Comparison of ENCODE assay signal across 18 cellular contexts in genomic region chr14:92529895-92530294, GRCh38. TPM values are rescaled to one million over a fixed set of nuclear protein-coding genes. Genes with fewer than 3 reads are reported as not detected.
DNase-seq lines count a peak whose midpoint lies in the region; ATAC-seq and TF ChIP-seq lines count a peak whose summit lies in the region.
"Had no signal": no experiment of that assay in that cellular context is flagged by ENCODE, and none has a peak within 500 bp of the region (broad histone marks: within the 10 kb centered on the region; RNA-seq: fewer than 3 reads in every experiment).

No MANE protein-coding gene starts in this region.

- H3K4me3 Mint-ChIP-seq in CD4-positive, alpha-beta T cell, result no peak overlapping the region
- H3K4me3 Mint-ChIP-seq in activated naive CD8-positive, alpha-beta T cell treated with anti-CD3 and anti-CD28 coated beads for 36 hours, result no peak overlapping the region
- H3K4me3 Mint-ChIP-seq in naive thymus-derived CD8-positive, alpha-beta T cell, result peak overlapping the region in 8 of 10 donors; percentile 2 to 66 (median 25)

- H3K36me3 Mint-ChIP-seq in CD4-positive, alpha-beta T cell (ENCODE audit: low read depth), result no peaks in the 10 kb centered on the region
- peaks cover 40% of the 10 kb centered on the region for H3K36me3 Mint-ChIP-seq in activated naive CD8-positive, alpha-beta T cell treated with anti-CD3 and anti-CD28 coated beads for 36 hours
- H3K36me3 Mint-ChIP-seq in naive thymus-derived CD8-positive, alpha-beta T cell, result no peaks in the 10 kb centered on the region

- no peaks in the 10 kb centered on the region for H3K36me3 ChIP-seq in KOPT-K1 (ENCODE audit: insufficient read depth, low read length)
- H3K36me3 ChIP-seq: gastrocnemius medialis, left lung, ovary, tibial artery had no signal

- TF ChIP-seq CTCF in CD4-positive, alpha-beta T cell (IDR thresholded peaks at IDR 0.05), result no peak

- no peak overlapping the region for H3K27ac ChIP-seq in CD4-positive, alpha-beta T cell (ENCODE audit: low read depth, low read length)
- peak overlapping the region; percentile 97 for H3K27ac ChIP-seq in KOPT-K1 (ENCODE audit: low read depth, low read length, poor library complexity, severe bottlenecking)
- H3K27ac ChIP-seq: gastrocnemius medialis, ovary, tibial artery, VCaP had no signal

- H3K27me3 ChIP-seq in CD4-positive, alpha-beta T cell (ENCODE audit: control insufficient read depth, insufficient read depth, low read length), result no peaks in the 10 kb centered on the region
- H3K27me3 ChIP-seq: gastrocnemius medialis, left lung, ovary, tibial artery had no signal

- peaks cover 38% of the 10 kb centered on the region for H3K4me1 Mint-ChIP-seq in CD4-positive, alpha-beta T cell (ENCODE audit: low read depth)
- peaks cover 75% of the 10 kb centered on the region for H3K4me1 Mint-ChIP-seq in activated naive CD8-positive, alpha-beta T cell treated with anti-CD3 and anti-CD28 coated beads for 36 hours
- peaks cover 35 to 88% (median 78%) of the 10 kb centered on the region in 4 donors for H3K4me1 Mint-ChIP-seq in naive thymus-derived CD8-positive, alpha-beta T cell

- peak overlapping the region; percentile 41 for H3K27ac Mint-ChIP-seq in CD4-positive, alpha-beta T cell
- peak overlapping the region; percentile 86 for H3K27ac Mint-ChIP-seq in activated naive CD8-positive, alpha-beta T cell treated with anti-CD3 and anti-CD28 coated beads for 36 hours
- peak overlapping the region; percentile 97 to 100 (median 99) for H3K27ac Mint-ChIP-seq in naive thymus-derived CD8-positive, alpha-beta T cell

- no peaks in the 10 kb centered on the region for H3K27me3 Mint-ChIP-seq in CD4-positive, alpha-beta T cell
- H3K27me3 Mint-ChIP-seq in activated naive CD8-positive, alpha-beta T cell treated with anti-CD3 and anti-CD28 coated beads for 36 hours, result no peaks in the 10 kb centered on the region
- no peaks in the 10 kb centered on the region for H3K27me3 Mint-ChIP-seq in naive thymus-derived CD8-positive, alpha-beta T cell

- H3K9me3 ChIP-seq in CD4-positive, alpha-beta T cell (ENCODE audit: control insufficient read depth, low read length), result no peaks in the 10 kb centered on the region
- no peaks in the 10 kb centered on the region for H3K9me3 ChIP-seq in KOPT-K1 (ENCODE audit: insufficient read depth, low read length, poor library complexity, severe bottlenecking)
- H3K9me3 ChIP-seq: gastrocnemius medialis, left lung, ovary, tibial artery had no signal

- CTCF ChIA-PET in CD4-positive, alpha-beta T cell (lab: Charles Lee), result no interaction called here

- no peaks in the 10 kb centered on the region for H3K9me3 Mint-ChIP-seq in CD4-positive, alpha-beta T cell
- peaks cover 2% of the 10 kb centered on the region for H3K9me3 Mint-ChIP-seq in activated naive CD8-positive, alpha-beta T cell treated with anti-CD3 and anti-CD28 coated beads for 36 hours
- no peaks in the 10 kb centered on the region for H3K9me3 Mint-ChIP-seq in naive thymus-derived CD8-positive, alpha-beta T cell

- POLR2A ChIA-PET in CD4-positive, alpha-beta T cell (lab: Charles Lee), result interaction anchor here (2.0 kb wide), 1 partner anchor 13 kb away, joined by 5 read pairs; no protein-coding TSS in a partner anchor
- POLR2A ChIA-PET in naive thymus-derived CD8-positive, alpha-beta T cell (lab: Charles Lee), result interaction anchor here (1.0 to 3.7 kb wide), 3 partner anchors 10 to 56 kb away, joined by 3 to 17 read pairs (median 4); no protein-coding TSS in a partner anchor

- intact Hi-C loops in CD4-positive, alpha-beta T cell (cut with DNase I, micrococcal nuclease), result no loop called here

- no peak for ATAC-seq in CD4-positive, alpha-beta T cell (ENCODE audit: poor library complexity)
- no peak for ATAC-seq in naive thymus-derived CD8-positive, alpha-beta T cell
- ATAC-seq in HG02642 (IDR thresholded peaks at IDR 0.05; ENCODE audit: poor library complexity, unreplicated experiment) (no peak), HG02885 (IDR thresholded peaks at IDR 0.05; ENCODE audit: poor library complexity, unreplicated experiment) (no peak)
- ATAC-seq: gastrocnemius medialis, left lung had no signal

- DNase-seq in CD4-positive, alpha-beta T cell, result no peak
- DNase-seq in activated naive CD8-positive, alpha-beta T cell treated with anti-CD3 and anti-CD28 coated beads for 36 hours, result no peak
- no peak for DNase-seq in naive thymus-derived CD8-positive, alpha-beta T cell
- DNase-seq in NCI-H526 treated with DMSO at 0.1 percent for 48 hours (lab: John Stamatoyannopoulos, UW), result no peak
- no peak for DNase-seq in NCI-H524 treated with DMSO at 0.1 percent for 48 hours (lab: John Stamatoyannopoulos, UW)
- DNase-seq: anterior cingulate cortex; DMS153; gastrocnemius medialis; H7; left lung; NCI-H1930; ovary; stimulated activated CD4-positive, alpha-beta T cell treated with anti-CD3 and anti-CD28 coated beads, Interleukin-4, amount 100 ng/mL, for 24 hours; tibial artery had no signal

RNA-seq across cellular contexts. Expression of gene RIN3, which starts 16.3 kb away (rescaled TPM):
- total RNA-seq in CD4-positive, alpha-beta T cell, result 10 to 100 TPM; 67.9 to 72.2 TPM
- total RNA-seq in activated naive CD8-positive, alpha-beta T cell treated with anti-CD3 and anti-CD28 coated beads for 36 hours, result 10 to 100 TPM; 59.2 to 59.6 TPM
- 100 to 1,000 TPM; 137 to 146 TPM for total RNA-seq in naive thymus-derived CD8-positive, alpha-beta T cell
- 10 to 100 TPM; 16.8 to 45.8 (median 30.0) TPM for polyA plus RNA-seq in naive thymus-derived CD8-positive, alpha-beta T cell

Comparison
In these comparisons a context has a peak if more than half of its experiments do, and no peak if none do; other contexts are left out.
1. H3K27ac Mint-ChIP-seq: peak in every context shown above with its lines; median percentile 99 in naive thymus-derived CD8-positive, alpha-beta T cell; 86 in activated naive CD8-positive, alpha-beta T cell treated with anti-CD3 and anti-CD28 coated beads for 36 hours; 41 in CD4-positive, alpha-beta T cell.
2. H3K4me3 Mint-ChIP-seq: peak in naive thymus-derived CD8-positive, alpha-beta T cell (8 of 10); none in CD4-positive, alpha-beta T cell (single experiment) and activated naive CD8-positive, alpha-beta T cell treated with anti-CD3 and anti-CD28 coated beads for 36 hours (single experiment).